Comparison of ENCODE assay signal across 1 cellular context in the genomic region with DNA sequence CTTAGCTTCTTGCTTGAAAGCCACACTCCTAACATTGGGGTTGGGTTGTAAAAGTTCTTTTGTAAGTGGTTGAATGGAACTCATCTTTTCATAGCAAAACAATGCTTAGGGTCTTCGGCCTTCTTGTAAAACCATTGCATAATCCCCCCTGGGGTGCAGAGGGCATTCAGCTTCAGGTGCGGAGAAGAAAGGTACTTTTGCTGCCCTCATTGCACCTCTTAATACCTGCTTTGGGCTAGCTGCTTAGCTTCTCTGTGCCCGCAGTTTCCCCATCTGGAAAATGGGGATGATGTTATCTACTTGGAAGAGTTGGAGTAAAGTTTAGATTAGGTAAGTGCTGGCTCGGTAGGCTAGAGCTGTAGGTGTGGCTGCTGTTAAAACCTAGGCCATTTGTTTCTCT.
A peak's percentile ranks its signal among the peaks of the same experiment; 100 is the strongest.
TF ChIP-seq lines count a peak whose summit lies in the region.

No MANE protein-coding gene starts in this region.

TF ChIP-seq in WTC11, 78 proteins besides CTCF, POLR2A, EP300 and RAD21 (continued from another document):
- TF ChIP-seq, protein P1, sequence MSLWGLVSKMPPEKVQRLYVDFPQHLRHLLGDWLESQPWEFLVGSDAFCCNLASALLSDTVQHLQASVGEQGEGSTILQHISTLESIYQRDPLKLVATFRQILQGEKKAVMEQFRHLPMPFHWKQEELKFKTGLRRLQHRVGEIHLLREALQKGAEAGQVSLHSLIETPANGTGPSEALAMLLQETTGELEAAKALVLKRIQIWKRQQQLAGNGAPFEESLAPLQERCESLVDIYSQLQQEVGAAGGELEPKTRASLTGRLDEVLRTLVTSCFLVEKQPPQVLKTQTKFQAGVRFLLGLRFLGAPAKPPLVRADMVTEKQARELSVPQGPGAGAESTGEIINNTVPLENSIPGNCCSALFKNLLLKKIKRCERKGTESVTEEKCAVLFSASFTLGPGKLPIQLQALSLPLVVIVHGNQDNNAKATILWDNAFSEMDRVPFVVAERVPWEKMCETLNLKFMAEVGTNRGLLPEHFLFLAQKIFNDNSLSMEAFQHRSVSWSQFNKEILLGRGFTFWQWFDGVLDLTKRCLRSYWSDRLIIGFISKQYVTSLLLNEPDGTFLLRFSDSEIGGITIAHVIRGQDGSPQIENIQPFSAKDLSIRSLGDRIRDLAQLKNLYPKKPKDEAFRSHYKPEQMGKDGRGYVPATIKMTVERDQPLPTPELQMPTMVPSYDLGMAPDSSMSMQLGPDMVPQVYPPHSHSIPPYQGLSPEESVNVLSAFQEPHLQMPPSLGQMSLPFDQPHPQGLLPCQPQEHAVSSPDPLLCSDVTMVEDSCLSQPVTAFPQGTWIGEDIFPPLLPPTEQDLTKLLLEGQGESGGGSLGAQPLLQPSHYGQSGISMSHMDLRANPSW (CRISPR knock-in tag; conservative IDR thresholded peaks at IDR 0.05; ENCODE audit: low read depth), result no peak
- peak; percentile 50; the same call in 1 of the 2 replicates for TF ChIP-seq TEAD1 (CRISPR knock-in tag; IDR thresholded peaks at IDR 0.05)
- TF ChIP-seq, protein P2, sequence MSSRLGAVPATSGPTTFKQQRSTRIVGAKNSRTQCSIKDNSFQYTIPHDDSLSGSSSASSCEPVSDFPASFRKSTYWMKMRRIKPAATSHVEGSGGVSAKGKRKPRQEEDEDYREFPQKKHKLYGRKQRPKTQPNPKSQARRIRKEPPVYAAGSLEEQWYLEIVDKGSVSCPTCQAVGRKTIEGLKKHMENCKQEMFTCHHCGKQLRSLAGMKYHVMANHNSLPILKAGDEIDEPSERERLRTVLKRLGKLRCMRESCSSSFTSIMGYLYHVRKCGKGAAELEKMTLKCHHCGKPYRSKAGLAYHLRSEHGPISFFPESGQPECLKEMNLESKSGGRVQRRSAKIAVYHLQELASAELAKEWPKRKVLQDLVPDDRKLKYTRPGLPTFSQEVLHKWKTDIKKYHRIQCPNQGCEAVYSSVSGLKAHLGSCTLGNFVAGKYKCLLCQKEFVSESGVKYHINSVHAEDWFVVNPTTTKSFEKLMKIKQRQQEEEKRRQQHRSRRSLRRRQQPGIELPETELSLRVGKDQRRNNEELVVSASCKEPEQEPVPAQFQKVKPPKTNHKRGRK (CRISPR knock-in tag; IDR thresholded peaks at IDR 0.05; ENCODE audit: borderline replicate concordance), result no peak
- no peak for TF ChIP-seq NR1H2 (CRISPR knock-in tag; IDR thresholded peaks at IDR 0.05)
- TF ChIP-seq, protein P3, sequence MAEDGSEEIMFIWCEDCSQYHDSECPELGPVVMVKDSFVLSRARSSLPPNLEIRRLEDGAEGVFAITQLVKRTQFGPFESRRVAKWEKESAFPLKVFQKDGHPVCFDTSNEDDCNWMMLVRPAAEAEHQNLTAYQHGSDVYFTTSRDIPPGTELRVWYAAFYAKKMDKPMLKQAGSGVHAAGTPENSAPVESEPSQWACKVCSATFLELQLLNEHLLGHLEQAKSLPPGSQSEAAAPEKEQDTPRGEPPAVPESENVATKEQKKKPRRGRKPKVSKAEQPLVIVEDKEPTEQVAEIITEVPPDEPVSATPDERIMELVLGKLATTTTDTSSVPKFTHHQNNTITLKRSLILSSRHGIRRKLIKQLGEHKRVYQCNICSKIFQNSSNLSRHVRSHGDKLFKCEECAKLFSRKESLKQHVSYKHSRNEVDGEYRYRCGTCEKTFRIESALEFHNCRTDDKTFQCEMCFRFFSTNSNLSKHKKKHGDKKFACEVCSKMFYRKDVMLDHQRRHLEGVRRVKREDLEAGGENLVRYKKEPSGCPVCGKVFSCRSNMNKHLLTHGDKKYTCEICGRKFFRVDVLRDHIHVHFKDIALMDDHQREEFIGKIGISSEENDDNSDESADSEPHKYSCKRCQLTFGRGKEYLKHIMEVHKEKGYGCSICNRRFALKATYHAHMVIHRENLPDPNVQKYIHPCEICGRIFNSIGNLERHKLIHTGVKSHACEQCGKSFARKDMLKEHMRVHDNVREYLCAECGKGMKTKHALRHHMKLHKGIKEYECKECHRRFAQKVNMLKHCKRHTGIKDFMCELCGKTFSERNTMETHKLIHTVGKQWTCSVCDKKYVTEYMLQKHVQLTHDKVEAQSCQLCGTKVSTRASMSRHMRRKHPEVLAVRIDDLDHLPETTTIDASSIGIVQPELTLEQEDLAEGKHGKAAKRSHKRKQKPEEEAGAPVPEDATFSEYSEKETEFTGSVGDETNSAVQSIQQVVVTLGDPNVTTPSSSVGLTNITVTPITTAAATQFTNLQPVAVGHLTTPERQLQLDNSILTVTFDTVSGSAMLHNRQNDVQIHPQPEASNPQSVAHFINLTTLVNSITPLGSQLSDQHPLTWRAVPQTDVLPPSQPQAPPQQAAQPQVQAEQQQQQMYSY (CRISPR knock-in tag; IDR thresholded peaks at IDR 0.05), result no peak
- TF ChIP-seq, protein P4, sequence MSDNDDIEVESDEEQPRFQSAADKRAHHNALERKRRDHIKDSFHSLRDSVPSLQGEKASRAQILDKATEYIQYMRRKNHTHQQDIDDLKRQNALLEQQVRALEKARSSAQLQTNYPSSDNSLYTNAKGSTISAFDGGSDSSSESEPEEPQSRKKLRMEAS (CRISPR knock-in tag; IDR thresholded peaks at IDR 0.05), result peak; percentile 34; the same call in 1 of the 2 replicates
- TF ChIP-seq ZNF121 (CRISPR knock-in tag; IDR thresholded peaks at IDR 0.05), result no peak
- TF ChIP-seq ELF4 (CRISPR knock-in tag; IDR thresholded peaks at IDR 0.05; ENCODE audit: low read depth), result no peak
- TF ChIP-seq MXD4 (CRISPR knock-in tag; IDR thresholded peaks at IDR 0.05; ENCODE audit: borderline replicate concordance), result no peak
- TF ChIP-seq, protein P5, sequence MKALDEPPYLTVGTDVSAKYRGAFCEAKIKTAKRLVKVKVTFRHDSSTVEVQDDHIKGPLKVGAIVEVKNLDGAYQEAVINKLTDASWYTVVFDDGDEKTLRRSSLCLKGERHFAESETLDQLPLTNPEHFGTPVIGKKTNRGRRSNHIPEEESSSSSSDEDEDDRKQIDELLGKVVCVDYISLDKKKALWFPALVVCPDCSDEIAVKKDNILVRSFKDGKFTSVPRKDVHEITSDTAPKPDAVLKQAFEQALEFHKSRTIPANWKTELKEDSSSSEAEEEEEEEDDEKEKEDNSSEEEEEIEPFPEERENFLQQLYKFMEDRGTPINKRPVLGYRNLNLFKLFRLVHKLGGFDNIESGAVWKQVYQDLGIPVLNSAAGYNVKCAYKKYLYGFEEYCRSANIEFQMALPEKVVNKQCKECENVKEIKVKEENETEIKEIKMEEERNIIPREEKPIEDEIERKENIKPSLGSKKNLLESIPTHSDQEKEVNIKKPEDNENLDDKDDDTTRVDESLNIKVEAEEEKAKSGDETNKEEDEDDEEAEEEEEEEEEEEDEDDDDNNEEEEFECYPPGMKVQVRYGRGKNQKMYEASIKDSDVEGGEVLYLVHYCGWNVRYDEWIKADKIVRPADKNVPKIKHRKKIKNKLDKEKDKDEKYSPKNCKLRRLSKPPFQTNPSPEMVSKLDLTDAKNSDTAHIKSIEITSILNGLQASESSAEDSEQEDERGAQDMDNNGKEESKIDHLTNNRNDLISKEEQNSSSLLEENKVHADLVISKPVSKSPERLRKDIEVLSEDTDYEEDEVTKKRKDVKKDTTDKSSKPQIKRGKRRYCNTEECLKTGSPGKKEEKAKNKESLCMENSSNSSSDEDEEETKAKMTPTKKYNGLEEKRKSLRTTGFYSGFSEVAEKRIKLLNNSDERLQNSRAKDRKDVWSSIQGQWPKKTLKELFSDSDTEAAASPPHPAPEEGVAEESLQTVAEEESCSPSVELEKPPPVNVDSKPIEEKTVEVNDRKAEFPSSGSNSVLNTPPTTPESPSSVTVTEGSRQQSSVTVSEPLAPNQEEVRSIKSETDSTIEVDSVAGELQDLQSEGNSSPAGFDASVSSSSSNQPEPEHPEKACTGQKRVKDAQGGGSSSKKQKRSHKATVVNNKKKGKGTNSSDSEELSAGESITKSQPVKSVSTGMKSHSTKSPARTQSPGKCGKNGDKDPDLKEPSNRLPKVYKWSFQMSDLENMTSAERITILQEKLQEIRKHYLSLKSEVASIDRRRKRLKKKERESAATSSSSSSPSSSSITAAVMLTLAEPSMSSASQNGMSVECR (CRISPR knock-in tag; IDR thresholded peaks at IDR 0.05; ENCODE audit: borderline replicate concordance), result no peak
- TF ChIP-seq, protein P6, sequence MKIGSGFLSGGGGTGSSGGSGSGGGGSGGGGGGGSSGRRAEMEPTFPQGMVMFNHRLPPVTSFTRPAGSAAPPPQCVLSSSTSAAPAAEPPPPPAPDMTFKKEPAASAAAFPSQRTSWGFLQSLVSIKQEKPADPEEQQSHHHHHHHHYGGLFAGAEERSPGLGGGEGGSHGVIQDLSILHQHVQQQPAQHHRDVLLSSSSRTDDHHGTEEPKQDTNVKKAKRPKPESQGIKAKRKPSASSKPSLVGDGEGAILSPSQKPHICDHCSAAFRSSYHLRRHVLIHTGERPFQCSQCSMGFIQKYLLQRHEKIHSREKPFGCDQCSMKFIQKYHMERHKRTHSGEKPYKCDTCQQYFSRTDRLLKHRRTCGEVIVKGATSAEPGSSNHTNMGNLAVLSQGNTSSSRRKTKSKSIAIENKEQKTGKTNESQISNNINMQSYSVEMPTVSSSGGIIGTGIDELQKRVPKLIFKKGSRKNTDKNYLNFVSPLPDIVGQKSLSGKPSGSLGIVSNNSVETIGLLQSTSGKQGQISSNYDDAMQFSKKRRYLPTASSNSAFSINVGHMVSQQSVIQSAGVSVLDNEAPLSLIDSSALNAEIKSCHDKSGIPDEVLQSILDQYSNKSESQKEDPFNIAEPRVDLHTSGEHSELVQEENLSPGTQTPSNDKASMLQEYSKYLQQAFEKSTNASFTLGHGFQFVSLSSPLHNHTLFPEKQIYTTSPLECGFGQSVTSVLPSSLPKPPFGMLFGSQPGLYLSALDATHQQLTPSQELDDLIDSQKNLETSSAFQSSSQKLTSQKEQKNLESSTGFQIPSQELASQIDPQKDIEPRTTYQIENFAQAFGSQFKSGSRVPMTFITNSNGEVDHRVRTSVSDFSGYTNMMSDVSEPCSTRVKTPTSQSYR (CRISPR knock-in tag; IDR thresholded peaks at IDR 0.05), result no peak
- TF ChIP-seq GTF2I (CRISPR knock-in tag; conservative IDR thresholded peaks at IDR 0.05), result peak; percentile 60; the same call in 1 of the 2 replicates
- TF ChIP-seq, protein P7, sequence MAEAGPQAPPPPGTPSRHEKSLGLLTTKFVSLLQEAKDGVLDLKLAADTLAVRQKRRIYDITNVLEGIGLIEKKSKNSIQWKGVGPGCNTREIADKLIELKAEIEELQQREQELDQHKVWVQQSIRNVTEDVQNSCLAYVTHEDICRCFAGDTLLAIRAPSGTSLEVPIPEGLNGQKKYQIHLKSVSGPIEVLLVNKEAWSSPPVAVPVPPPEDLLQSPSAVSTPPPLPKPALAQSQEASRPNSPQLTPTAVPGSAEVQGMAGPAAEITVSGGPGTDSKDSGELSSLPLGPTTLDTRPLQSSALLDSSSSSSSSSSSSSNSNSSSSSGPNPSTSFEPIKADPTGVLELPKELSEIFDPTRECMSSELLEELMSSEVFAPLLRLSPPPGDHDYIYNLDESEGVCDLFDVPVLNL (CRISPR knock-in tag; IDR thresholded peaks at IDR 0.05; ENCODE audit: borderline replicate concordance, low read depth), result no peak
